28 cellular contexts compared by ENCODE assay signal in the genomic region with DNA sequence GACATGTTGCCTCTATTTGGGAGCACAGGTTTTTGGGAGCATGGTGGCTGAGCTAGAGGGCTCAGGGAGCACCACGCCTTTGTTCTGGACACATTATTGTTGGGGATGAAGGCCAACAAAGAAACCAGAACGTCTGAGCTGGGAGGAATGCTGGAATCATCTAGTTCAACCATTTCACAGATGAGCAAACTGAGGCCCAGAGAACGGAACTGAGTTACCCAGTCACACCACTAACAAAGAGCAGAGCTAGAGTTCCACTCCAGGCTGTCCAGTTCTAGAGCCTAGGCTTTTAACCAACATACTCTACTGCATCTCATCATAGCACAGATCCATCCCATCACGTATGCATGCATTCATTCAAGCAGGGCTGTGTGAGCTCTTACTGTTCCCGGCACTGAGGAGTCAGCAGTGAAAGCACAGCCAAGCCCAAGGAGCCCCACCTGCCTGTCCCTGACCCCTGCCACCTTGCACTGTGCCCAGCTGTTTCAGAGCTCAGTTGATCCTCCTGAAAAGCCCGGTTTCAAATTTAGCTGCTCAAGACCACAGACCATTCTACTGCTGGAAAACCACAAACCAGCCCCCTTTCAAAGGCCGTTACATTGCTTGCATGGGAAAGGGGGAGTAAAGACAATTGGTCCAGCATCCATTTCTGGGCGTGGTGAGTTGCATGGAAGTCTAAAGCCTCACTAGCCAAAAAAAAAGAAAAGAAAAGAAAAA. TPM values are rescaled to one million over a fixed set of nuclear protein-coding genes. Genes with fewer than 3 reads are reported as not detected.
DNase-seq lines count a peak whose midpoint lies in the region; ATAC-seq, FAIRE-seq and TF ChIP-seq lines count a peak whose summit lies in the region.
"Had no signal": no experiment of that assay in that cellular context is flagged by ENCODE, and none has a peak within 500 bp of the region (broad histone marks: within the 10 kb centered on the region; RNA-seq: fewer than 3 reads in every experiment).

No MANE protein-coding gene starts in this region.

- H3K9me3 ChIP-seq in KOPT-K1 (ENCODE audit: insufficient read depth, low read length, poor library complexity, severe bottlenecking) (no peaks in the 10 kb centered on the region), OCI-LY7 (ENCODE audit: low read length) (no peaks in the 10 kb centered on the region), keratinocyte (ENCODE audit: control insufficient read depth, low read depth, low read length) (no peaks in the 10 kb centered on the region)
- H3K9me3 ChIP-seq: Peyer's patch, right atrium auricular region, SJSA1, testis had no signal

- H3K79me2 ChIP-seq in OCI-LY7 (ENCODE audit: insufficient read depth, low read depth, low read length) (no peaks in the 10 kb centered on the region), keratinocyte (ENCODE audit: control insufficient read depth, insufficient read depth, low read length) (no peaks in the 10 kb centered on the region)

- peak overlapping the region; percentile 72 for H3K4me2 ChIP-seq in OCI-LY7 (ENCODE audit: low read length)
- no peak overlapping the region for H3K4me2 ChIP-seq in keratinocyte (ENCODE audit: control insufficient read depth, extremely low read depth, insufficient read depth, low read depth, low read length)

- no peaks in the 10 kb centered on the region for H3K9me3 Mint-ChIP-seq in natural killer cell treated with Interleukin-12 subunit alpha and Interleukin-12 subunit beta and Interleukin-15 and Interleukin-18, amount 100 ng/mL, for 72 hours
- H3K9me3 Mint-ChIP-seq: activated CD4-positive, alpha-beta T cell treated with anti-CD3 and anti-CD28 coated beads, Interleukin-2, amount 10 ng/mL, durations not matched to agents 24 days and 14 days; activated T-cell treated with anti-CD3 and anti-CD28 coated beads, Interleukin-2, amount 50 U/mL, for 4 hours; effector memory CD8-positive, alpha-beta T cell; memory B cell; neural crest cell; stimulated activated naive CD8-positive, alpha-beta T cell treated with anti-CD3 and anti-CD28 coated beads, Interleukin-15, Interleukin-2, amounts not matched to agents 100 ng/mL and 50 ng/mL, for 24 hours had no signal

- H4K20me1 ChIP-seq in OCI-LY7 (ENCODE audit: insufficient read depth, low read length) (no peaks in the 10 kb centered on the region), keratinocyte (ENCODE audit: control insufficient read depth, extremely low read depth, insufficient read depth, low read length) (no peaks in the 10 kb centered on the region)

- dilution Hi-C loops in keratinocyte (cut with MboI; ENCODE audit: extremely low pct_ligation_motif_present, low sequenced_read_pairs) = no loop called here

- BruUV-seq in OCI-LY7 (replicated peaks; lab: Mats Ljungman, UMichigan) = no TSS peak

- intact Hi-C loops in OCI-LY7 (cut with micrococcal nuclease; ENCODE audit: unreplicated experiment) = no loop called here

- H3K36me3 ChIP-seq in KOPT-K1 (ENCODE audit: insufficient read depth, low read length) (no peaks in the 10 kb centered on the region), OCI-LY7 (ENCODE audit: insufficient read depth, low read length) (no peaks in the 10 kb centered on the region), keratinocyte (ENCODE audit: control insufficient read depth in 2 of 2, extremely low read depth in 1 of 2, insufficient read depth in 2 of 2, low read length in 2 of 2) (no peaks in the 10 kb centered on the region)
- H3K36me3 ChIP-seq: Peyer's patch, right atrium auricular region, SJSA1 had no signal

- no peak overlapping the region for H3K9ac ChIP-seq in keratinocyte (ENCODE audit: control insufficient read depth, extremely low read depth, insufficient read depth, low read length)

- FAIRE-seq in keratinocyte (lab: Jason Lieb, UNC) = peak; percentile 29
- FAIRE-seq: D721Med had no signal

- peaks cover 46% of the 10 kb centered on the region for H3K4me1 ChIP-seq in OCI-LY7 (ENCODE audit: insufficient read depth, low read length, poor library complexity, severe bottlenecking)
- peaks cover 11% of the 10 kb centered on the region for H3K4me1 ChIP-seq in keratinocyte (ENCODE audit: control insufficient read depth, extremely low read depth, insufficient read depth, low read length)
- H3K4me1 ChIP-seq: SJSA1 had no signal

- no peaks in the 10 kb centered on the region for H3K36me3 Mint-ChIP-seq in natural killer cell treated with Interleukin-12 subunit alpha and Interleukin-12 subunit beta and Interleukin-15 and Interleukin-18, amount 100 ng/mL, for 72 hours

- H3K27ac ChIP-seq in KOPT-K1 (ENCODE audit: low read depth, low read length, poor library complexity, severe bottlenecking) (peak overlapping the region; percentile 83), OCI-LY7 (ENCODE audit: low read depth, low read length, poor library complexity, severe bottlenecking) (no peak overlapping the region), keratinocyte (ENCODE audit: control insufficient read depth, insufficient read depth, low read length) (no peak overlapping the region)
- H3K27ac ChIP-seq: C4-2B, HL-60, Peyer's patch, right atrium auricular region, SJSA1, testis had no signal

- H3K9me1 ChIP-seq in keratinocyte (ENCODE audit: control insufficient read depth, extremely low read depth, insufficient read depth, low read length) = no peaks in the 10 kb centered on the region

- CTCF ChIA-PET in OCI-LY7 (lab: Charles Lee; ENCODE audit: unreplicated experiment) = interaction anchor here (1.1 kb wide), 1 partner anchor 14 kb away, joined by 3 read pairs; no protein-coding TSS in a partner anchor

- H3K4me3 ChIP-seq in OCI-LY7 (ENCODE audit: low read depth, low read length, poor library complexity, severe bottlenecking) = no peak overlapping the region
- no peak overlapping the region for H3K4me3 ChIP-seq in keratinocyte (ENCODE audit: control insufficient read depth in 2 of 3, extremely low read depth in 1 of 3, insufficient read depth in 2 of 3, low read depth in 1 of 3, low read length in 3 of 3)
- H3K4me3 ChIP-seq: Peyer's patch, right atrium auricular region, SJSA1, testis had no signal

- DNase-seq in GDM1 (lab: John Stamatoyannopoulos, UW) (peak; percentile 63), OCI-LY7 (ENCODE audit: low spot score) (no peak), keratinocyte (ENCODE audit: low read depth, low spot score) (no peak), HuH-7.5 (ENCODE audit: low spot score) (no peak)
- DNase-seq in natural killer cell treated with Interleukin-12 subunit alpha and Interleukin-12 subunit beta and Interleukin-15 and Interleukin-18, amount 100 ng/mL, for 72 hours (ENCODE audit: low spot score) = no peak
- DNase-seq in activated CD4-positive, alpha-beta T cell treated with anti-CD3 and anti-CD28 coated beads, Interleukin-2, amount 50 U/mL, for 4 hours = no peak
- DNase-seq: activated CD4-positive, alpha-beta T cell treated with anti-CD3 and anti-CD28 coated beads, Interleukin-2, amount 10 ng/mL, durations not matched to agents 24 days and 14 days; activated T-cell treated with anti-CD3 and anti-CD28 coated beads, Interleukin-2, amount 50 U/mL, for 4 hours; central memory CD4-positive, alpha-beta T cell; effector memory CD8-positive, alpha-beta T cell; NCI-H1417 treated with DMSO at 0.1 percent for 48 hours; NCI-H2081; NCI-H226; NCI-H69; Peyer's patch; stimulated activated CD4-positive, alpha-beta T cell treated with anti-CD3 and anti-CD28 coated beads, Interleukin-1b, Interleukin-23, amount 100 ng/mL, for 48 hours; testis had no signal

- POLR2A ChIA-PET in OCI-LY7 (lab: Charles Lee) = no interaction called here

- peaks cover 19% of the 10 kb centered on the region for H3K27me3 ChIP-seq in keratinocyte (ENCODE audit: control insufficient read depth, extremely low read depth, insufficient read depth, low read length)
- H3K27me3 ChIP-seq: Peyer's patch, testis had no signal

- peaks cover 18% of the 10 kb centered on the region in 2 donors for H3K4me1 Mint-ChIP-seq in natural killer cell treated with Interleukin-12 subunit alpha and Interleukin-12 subunit beta and Interleukin-15 and Interleukin-18, amount 100 ng/mL, for 72 hours (ENCODE audit: low read depth in 2 of 2)

- peaks cover 7 to 15% of the 10 kb centered on the region in 2 donors for H3K27me3 Mint-ChIP-seq in natural killer cell treated with Interleukin-12 subunit alpha and Interleukin-12 subunit beta and Interleukin-15 and Interleukin-18, amount 100 ng/mL, for 72 hours

- TF ChIP-seq CTCF in OCI-LY7 (conservative IDR thresholded peaks at IDR 0.05; ENCODE audit: low read length) (no peak), keratinocyte (optimal IDR thresholded peaks at IDR 0.05 in 1 of 3, IDR thresholded peaks at IDR 0.05 in 1 of 3, conservative IDR thresholded peaks at IDR 0.05 in 1 of 3; ENCODE audit: extremely low read depth in 1 of 3, insufficient read depth in 2 of 3, low read length in 3 of 3) (no peak)

- no peak overlapping the region for H2AFZ ChIP-seq in OCI-LY7 (ENCODE audit: low read length)
- no peak overlapping the region for H2AFZ ChIP-seq in keratinocyte (ENCODE audit: control insufficient read depth, low read length)

- H3K9me2 ChIP-seq in OCI-LY7 (ENCODE audit: insufficient read depth, low read length) = no peaks in the 10 kb centered on the region

- ATAC-seq in natural killer cell treated with Interleukin-12 subunit alpha and Interleukin-12 subunit beta and Interleukin-15 and Interleukin-18, amount 100 ng/mL, for 72 hours = no peak
- ATAC-seq in GM19463 (IDR thresholded peaks at IDR 0.05; ENCODE audit: unreplicated experiment) = no peak
- ATAC-seq: activated T-cell treated with anti-CD3 and anti-CD28 coated beads, Interleukin-2, amount 50 U/mL, for 4 hours; effector memory CD8-positive, alpha-beta T cell; left lobe of liver had no signal

- H3K4me3 Mint-ChIP-seq in natural killer cell treated with Interleukin-12 subunit alpha and Interleukin-12 subunit beta and Interleukin-15 and Interleukin-18, amount 100 ng/mL, for 72 hours = no peak overlapping the region
- H3K4me3 Mint-ChIP-seq: activated CD4-positive, alpha-beta T cell treated with anti-CD3 and anti-CD28 coated beads, Interleukin-2, amount 10 ng/mL, durations not matched to agents 24 days and 14 days; activated T-cell treated with anti-CD3 and anti-CD28 coated beads, Interleukin-2, amount 50 U/mL, for 4 hours; memory B cell; neural crest cell; stimulated activated naive CD8-positive, alpha-beta T cell treated with anti-CD3 and anti-CD28 coated beads, Interleukin-15, Interleukin-2, amounts not matched to agents 100 ng/mL and 50 ng/mL, for 24 hours had no signal

- no peak overlapping the region for H3K27ac Mint-ChIP-seq in natural killer cell treated with Interleukin-12 subunit alpha and Interleukin-12 subunit beta and Interleukin-15 and Interleukin-18, amount 100 ng/mL, for 72 hours
- H3K27ac Mint-ChIP-seq: memory B cell; stimulated activated naive CD8-positive, alpha-beta T cell treated with anti-CD3 and anti-CD28 coated beads, Interleukin-15, Interleukin-2, amounts not matched to agents 100 ng/mL and 50 ng/mL, for 24 hours had no signal

RNA-seq across cellular contexts. Expression of a gene that starts 16.9 kb away (rescaled TPM):
- 55.6 and 56.0 TPM in 2 replicates for total RNA-seq in OCI-LY7 (2014; rRNA removed; shearing (Covaris generic))
- 71.1 and 77.8 TPM in 2 replicates for total RNA-seq in OCI-LY7 (2022)
- polyA plus RNA-seq in keratinocyte = 20.9 to 35.0 TPM (median 23.9 TPM) in 3 replicates
- polyA plus RNA-seq in keratinocyte (2011; ENCODE audit: low read depth) = 13.7 TPM
- 23.3 and 25.0 TPM in 2 replicates for polyA plus RNA-seq in keratinocyte (2011; cell fraction: cytosol; rRNA removed)
- polyA plus RNA-seq in keratinocyte (2011; cell fraction: nucleus; rRNA removed) = 57.0 and 61.1 TPM in 2 replicates
- 17.7 and 28.1 TPM in 2 replicates for polyA plus RNA-seq in keratinocyte (2012; ENCODE audit: low replicate concordance)
- 52.7 to 68.7 TPM (median 57.9 TPM) in 3 replicates for polyA minus RNA-seq in keratinocyte
- polyA minus RNA-seq in keratinocyte (2011; cell fraction: cytosol; rRNA and poly(A)+ RNA removed) = 40.5 TPM
- 48.7 and 80.7 TPM in 2 replicates for polyA minus RNA-seq in keratinocyte (2011; cell fraction: nucleus; rRNA and poly(A)+ RNA removed)
- total RNA-seq in natural killer cell treated with Interleukin-12 subunit alpha and Interleukin-12 subunit beta and Interleukin-15 and Interleukin-18, amount 100 ng/mL, for 72 hours = 10 to 100 TPM; 54.8 to 69.0 TPM
